19 cellular contexts compared by ENCODE assay signal in genomic region chr20:1876217-1876921, GRCh38. TPM values are rescaled to one million over a fixed set of nuclear protein-coding genes. Genes with fewer than 3 reads are reported as not detected.
DNase-seq lines count a peak whose midpoint lies in the region; ATAC-seq and TF ChIP-seq lines count a peak whose summit lies in the region.
"Had no signal": no experiment of that assay in that cellular context is flagged by ENCODE, and none has a peak within 500 bp of the region (broad histone marks: within the 10 kb centered on the region; RNA-seq: fewer than 3 reads in every experiment).

No MANE protein-coding gene starts in this region.

- H3K14ac ChIP-seq in trophoblast cell (ENCODE audit: low read length), result no peak overlapping the region

- CTCF ChIA-PET in activated naive CD4-positive, alpha-beta T cell treated with anti-CD3 and anti-CD28 coated beads for 36 hours (lab: Charles Lee), result no interaction called here

- H3K9me3 Mint-ChIP-seq in activated naive CD4-positive, alpha-beta T cell treated with anti-CD3 and anti-CD28 coated beads for 36 hours, result no peaks in the 10 kb centered on the region
- H3K9me3 Mint-ChIP-seq: activated CD4-positive, alpha-beta T cell treated with anti-CD3 and anti-CD28 coated beads, Interleukin-2, amount 10 ng/mL, durations not matched to agents 24 days and 14 days had no signal

- H3K4me2 ChIP-seq in trophoblast cell (ENCODE audit: low read length), result no peak overlapping the region

- WGBS in trophoblast cell (ENCODE audit: extremely low coverage, insufficient coverage, insufficient read length), result no CpG with 5 or more reads among the region's 7 CpGs
- WGBS in testis, 2 donors, result 76 to 85% methylated on average over 7 of the region's 7 CpGs

- no peak for ATAC-seq in GM18519 (IDR thresholded peaks at IDR 0.05; ENCODE audit: low FRiP score, unreplicated experiment)
- ATAC-seq: naive thymus-derived CD8-positive, alpha-beta T cell had no signal

- no peak overlapping the region for H4K12ac ChIP-seq in trophoblast cell (ENCODE audit: low read depth, low read length)

- H3K27ac Mint-ChIP-seq in activated naive CD4-positive, alpha-beta T cell treated with anti-CD3 and anti-CD28 coated beads for 36 hours, result no peak overlapping the region
- H3K27ac Mint-ChIP-seq: activated CD4-positive, alpha-beta T cell treated with anti-CD3 and anti-CD28 coated beads, Interleukin-2, amount 10 ng/mL, durations not matched to agents 24 days and 14 days; naive thymus-derived CD8-positive, alpha-beta T cell had no signal

- no peak overlapping the region for H3K4me3 ChIP-seq in trophoblast cell (ENCODE audit: low read depth, low read length)
- H3K4me3 ChIP-seq in testis, result no peak overlapping the region
- H3K4me3 ChIP-seq: lung, SJSA1 had no signal

- H3K36me3 ChIP-seq in trophoblast cell (ENCODE audit: control insufficient read depth in 1 of 2, insufficient read depth in 2 of 2, low read length in 2 of 2) (no peaks in the 10 kb centered on the region), testis (ENCODE audit: low read depth, missing control alignments) (no peaks in the 10 kb centered on the region)
- H3K36me3 ChIP-seq: SJSA1 had no signal

- H3K79me1 ChIP-seq in trophoblast cell (ENCODE audit: low read length), result no peaks in the 10 kb centered on the region

- no peak overlapping the region for H2BK12ac ChIP-seq in trophoblast cell (ENCODE audit: low read length)

- intact Hi-C loops in activated naive CD4-positive, alpha-beta T cell treated with anti-CD3 and anti-CD28 coated beads for 36 hours (cut with micrococcal nuclease), result no loop called here
- intact Hi-C loops in testis (cut with DNase I; ENCODE audit: low total_unique reads), result no loop called here

- H3K4ac ChIP-seq in trophoblast cell (ENCODE audit: low read depth, low read length), result no peak overlapping the region

- H3K9ac ChIP-seq in trophoblast cell (ENCODE audit: low read length), result no peak overlapping the region

- no peak overlapping the region for H3K23ac ChIP-seq in trophoblast cell (ENCODE audit: low read length)

- no peak overlapping the region for H4K8ac ChIP-seq in trophoblast cell (ENCODE audit: low read depth, low read length)

- DNase-seq in activated naive CD4-positive, alpha-beta T cell treated with Interleukin-2 at 50 U/mL for 16 hours, result peak; percentile 6
- DNase-seq in activated naive CD4-positive, alpha-beta T cell treated with anti-CD3 and anti-CD28 coated beads for 36 hours, result no peak
- DNase-seq in NCI-H1417 treated with DMSO at 0.1 percent for 48 hours (lab: John Stamatoyannopoulos, UW) (peak; percentile 14), SW480 (ENCODE audit: low spot score) (peak; percentile 34), trophoblast cell (peak; percentile 86 to 87), middle frontal gyrus (ENCODE audit: extremely low spot score, low spot score) (no peak), testis (no peak)
- DNase-seq: activated CD4-positive, alpha-beta T cell treated with anti-CD3 and anti-CD28 coated beads, Interleukin-2, amount 10 ng/mL, durations not matched to agents 24 days and 14 days; activated naive CD4-positive, alpha-beta T cell treated with anti-CD3 and anti-CD28 coated beads, Interleukin-2, amount 50 U/mL, for 16 hours; activated T-cell treated with anti-CD3 and anti-CD28 coated beads, Interleukin-2, amount 50 U/mL, for 1 hour; GF-D8; NCI-H1092; NCI-H226; stimulated activated CD4-positive, alpha-beta T cell treated with anti-CD3 and anti-CD28 coated beads, Interleukin-4, amount 100 ng/mL, for 1 hour had no signal

- H2BK5ac ChIP-seq in trophoblast cell (ENCODE audit: low read depth, low read length, poor library complexity), result no peak overlapping the region

- no peaks in the 10 kb centered on the region for H3K4me1 Mint-ChIP-seq in activated naive CD4-positive, alpha-beta T cell treated with anti-CD3 and anti-CD28 coated beads for 36 hours (ENCODE audit: low read depth)
- H3K4me1 Mint-ChIP-seq: activated CD4-positive, alpha-beta T cell treated with anti-CD3 and anti-CD28 coated beads, Interleukin-2, amount 10 ng/mL, durations not matched to agents 24 days and 14 days had no signal

- H3K9me3 ChIP-seq in trophoblast cell (ENCODE audit: insufficient read depth, low read depth, low read length) (no peaks in the 10 kb centered on the region), testis (no peaks in the 10 kb centered on the region)
- H3K9me3 ChIP-seq: SJSA1 had no signal

- no peak overlapping the region for H3K4me3 Mint-ChIP-seq in activated naive CD4-positive, alpha-beta T cell treated with anti-CD3 and anti-CD28 coated beads for 36 hours
- H3K4me3 Mint-ChIP-seq: activated CD4-positive, alpha-beta T cell treated with anti-CD3 and anti-CD28 coated beads, Interleukin-2, amount 10 ng/mL, durations not matched to agents 24 days and 14 days; dendritic cell treated with granulocyte-macrophage colony-stimulating factor and Interleukin-4, amounts not matched to agents 40 ng/mL and 50 ng/mL, for 4 days; naive thymus-derived CD8-positive, alpha-beta T cell had no signal

- TF ChIP-seq POLR2A in testis (IDR thresholded peaks at IDR 0.05), result no peak

- no peak overlapping the region for H4K91ac ChIP-seq in trophoblast cell (ENCODE audit: low read depth, low read length)

- no peaks in the 10 kb centered on the region for H3K27me3 ChIP-seq in trophoblast cell (ENCODE audit: insufficient read depth, low read length)
- no peaks in the 10 kb centered on the region for H3K27me3 ChIP-seq in testis
- H3K27me3 ChIP-seq: SJSA1 had no signal

- H3K27ac ChIP-seq in trophoblast cell (ENCODE audit: low read depth, low read length), result no peak overlapping the region
- H3K27ac ChIP-seq in testis, result no peak overlapping the region
- H3K27ac ChIP-seq: SJSA1 had no signal

- no peak overlapping the region for H2BK120ac ChIP-seq in trophoblast cell (ENCODE audit: insufficient read depth, low read length, poor library complexity)

- H3K79me2 ChIP-seq in trophoblast cell (ENCODE audit: control insufficient read depth, insufficient read depth, low read length, poor library complexity), result no peaks in the 10 kb centered on the region

- no peak for TF ChIP-seq CTCF in testis (IDR thresholded peaks at IDR 0.05)

- H3K18ac ChIP-seq in trophoblast cell (ENCODE audit: low read length), result no peak overlapping the region

- no peaks in the 10 kb centered on the region for H3K4me1 ChIP-seq in trophoblast cell (ENCODE audit: control insufficient read depth in 1 of 2, insufficient read depth in 2 of 2, low read length in 2 of 2)
- no peaks in the 10 kb centered on the region for H3K4me1 ChIP-seq in testis

- no peak overlapping the region for H2AFZ ChIP-seq in trophoblast cell (ENCODE audit: insufficient read depth, low read length, poor library complexity)

- no peaks in the 10 kb centered on the region for H3K36me3 Mint-ChIP-seq in activated naive CD4-positive, alpha-beta T cell treated with anti-CD3 and anti-CD28 coated beads for 36 hours (ENCODE audit: low read depth)
- H3K36me3 Mint-ChIP-seq: naive thymus-derived CD8-positive, alpha-beta T cell had no signal

- peaks cover 4% of the 10 kb centered on the region for H3K27me3 Mint-ChIP-seq in activated naive CD4-positive, alpha-beta T cell treated with anti-CD3 and anti-CD28 coated beads for 36 hours (ENCODE audit: low read depth)

- no peak overlapping the region for H2AK5ac ChIP-seq in trophoblast cell (ENCODE audit: low read length)

RNA-seq across cellular contexts. Expression of gene SIRPA, which starts 18.8 kb away (rescaled TPM):
- total RNA-seq in activated naive CD4-positive, alpha-beta T cell treated with anti-CD3 and anti-CD28 coated beads for 36 hours, result under 1 TPM; 0.10 to 0.12 TPM
- polyA plus RNA-seq in trophoblast cell (2013), result 15.7 and 15.8 TPM in 2 replicates
- 10 to 100 TPM; 18.4 to 21.0 TPM for total RNA-seq in testis
- 25.7 TPM for polyA plus RNA-seq in testis (ENCODE audit: insufficient read depth, low read depth, low replicate concordance)

Comparison
In these comparisons a context has a peak if more than half of its experiments do, and no peak if none do; other contexts are left out.
1. DNase-seq: peak in activated naive CD4-positive, alpha-beta T cell treated with Interleukin-2 at 50 U/mL for 16 hours (single experiment), NCI-H1417 treated with DMSO at 0.1 percent for 48 hours (single experiment), SW480 (single experiment) and trophoblast cell (2 of 2); none in activated naive CD4-positive, alpha-beta T cell treated with anti-CD3 and anti-CD28 coated beads for 36 hours (single experiment), middle frontal gyrus (single experiment) and testis (single experiment).
2. RNA of gene SIRPA, which starts 18.8 kb away (total RNA-seq): 18.4 to 21.0 TPM in testis; 0.10 to 0.12 TPM in activated naive CD4-positive, alpha-beta T cell treated with anti-CD3 and anti-CD28 coated beads for 36 hours; every median in the first group is over 10 times any median in the second.